In genomic region chr7:149716007-149716931, GRCh38 we compare ENCODE assay signal across 8 cellular contexts. TPM values are rescaled to one million over a fixed set of nuclear protein-coding genes. Genes with fewer than 3 reads are reported as not detected.
DNase-seq lines count a peak whose midpoint lies in the region; ATAC-seq, FAIRE-seq and TF ChIP-seq lines count a peak whose summit lies in the region.

No MANE protein-coding gene starts in this region.

- DNase-seq in Right ventricle myocardium inferior (ENCODE audit: missing footprints) (peak; percentile 62), left cardiac atrium (no peak), keratinocyte (ENCODE audit: low read depth, low spot score) (peak; percentile 62), type B pancreatic cell (ENCODE audit: extremely low spot score, unreplicated experiment) (no peak), erythroblast (lab: John Stamatoyannopoulos, UW) (no peak)
- DNase-seq in activated naive CD8-positive, alpha-beta T cell treated with anti-CD3 and anti-CD28 coated beads, Interleukin-2, amount 10 ng/mL, durations not matched to agents 7 days and 5 days = no peak
- no peak for DNase-seq in stimulated activated CD4-positive, alpha-beta T cell treated with anti-CD3 and anti-CD28 coated beads, Interleukin-4, amount 100 ng/mL, for 1 hour

- H2AFZ ChIP-seq in keratinocyte (ENCODE audit: control insufficient read depth, low read length) = no peak overlapping the region

- peak overlapping the region; percentile 54 for H3K9ac ChIP-seq in keratinocyte (ENCODE audit: control insufficient read depth, extremely low read depth, insufficient read depth, low read length)

- H3K4me1 Mint-ChIP-seq in activated naive CD8-positive, alpha-beta T cell treated with anti-CD3 and anti-CD28 coated beads, Interleukin-2, amount 10 ng/mL, durations not matched to agents 7 days and 5 days = peaks cover 20% of the 10 kb centered on the region
- H3K4me1 Mint-ChIP-seq in type B pancreatic cell (ENCODE audit: unreplicated experiment) = peaks cover 29% of the 10 kb centered on the region

- peaks cover 7% of the 10 kb centered on the region for H3K9me3 Mint-ChIP-seq in activated naive CD8-positive, alpha-beta T cell treated with anti-CD3 and anti-CD28 coated beads, Interleukin-2, amount 10 ng/mL, durations not matched to agents 7 days and 5 days
- peaks cover 6% of the 10 kb centered on the region for H3K9me3 Mint-ChIP-seq in type B pancreatic cell

- H3K36me3 ChIP-seq in keratinocyte (ENCODE audit: control insufficient read depth in 2 of 2, extremely low read depth in 1 of 2, insufficient read depth in 2 of 2, low read length in 2 of 2) = peaks cover 3 to 6% of the 10 kb centered on the region in 2 experiments

- H3K4me1 ChIP-seq in keratinocyte (ENCODE audit: control insufficient read depth, extremely low read depth, insufficient read depth, low read length) = peaks cover 34% of the 10 kb centered on the region

- no peaks in the 10 kb centered on the region for H3K27me3 Mint-ChIP-seq in activated naive CD8-positive, alpha-beta T cell treated with anti-CD3 and anti-CD28 coated beads, Interleukin-2, amount 10 ng/mL, durations not matched to agents 7 days and 5 days
- H3K27me3 Mint-ChIP-seq in type B pancreatic cell = no peaks in the 10 kb centered on the region

- H3K4me3 ChIP-seq in keratinocyte (ENCODE audit: control insufficient read depth in 2 of 3, extremely low read depth in 1 of 3, insufficient read depth in 2 of 3, low read depth in 1 of 3, low read length in 3 of 3) = peak overlapping the region; percentile 52 to 85 (median 84)

- peaks cover 9% of the 10 kb centered on the region for H3K9me1 ChIP-seq in keratinocyte (ENCODE audit: control insufficient read depth, extremely low read depth, insufficient read depth, low read length)

- intact Hi-C loops in Right ventricle myocardium inferior (cut with DNase I) (loop anchor here (5.0 kb wide), 1 partner anchor 89 kb away; no protein-coding TSS in a partner anchor), left cardiac atrium (cut with DNase I) (loop anchor here in 1 of 2 donors (10.0 kb wide), 1 partner anchor 91 kb away; no protein-coding TSS in a partner anchor)

- POLR2A ChIA-PET in activated naive CD8-positive, alpha-beta T cell treated with anti-CD3 and anti-CD28 coated beads, Interleukin-2, amount 10 ng/mL, durations not matched to agents 7 days and 5 days (lab: Charles Lee) = interaction anchor here (0.5 kb wide), 1 partner anchor 56 kb away, joined by 5 read pairs; no protein-coding TSS in a partner anchor

- peaks cover 17% of the 10 kb centered on the region for H3K79me2 ChIP-seq in keratinocyte (ENCODE audit: control insufficient read depth, insufficient read depth, low read length)

- TF ChIP-seq CTCF in keratinocyte (optimal IDR thresholded peaks at IDR 0.05 in 1 of 3, IDR thresholded peaks at IDR 0.05 in 1 of 3, conservative IDR thresholded peaks at IDR 0.05 in 1 of 3; ENCODE audit: extremely low read depth in 1 of 3, insufficient read depth in 2 of 3, low read length in 3 of 3) (no peak), type B pancreatic cell (conservative IDR thresholded peaks at IDR 0.05) (no peak)

- no peaks in the 10 kb centered on the region for H3K9me3 ChIP-seq in keratinocyte (ENCODE audit: control insufficient read depth, low read depth, low read length)

- H3K27me3 ChIP-seq in keratinocyte (ENCODE audit: control insufficient read depth, extremely low read depth, insufficient read depth, low read length) = no peaks in the 10 kb centered on the region

- peak overlapping the region; percentile 84 for H3K27ac ChIP-seq in keratinocyte (ENCODE audit: control insufficient read depth, insufficient read depth, low read length)

- dilution Hi-C loops in keratinocyte (cut with MboI; ENCODE audit: extremely low pct_ligation_motif_present, low sequenced_read_pairs) = no loop called here

- TF ChIP-seq POLR2A in erythroblast (IDR thresholded peaks at IDR 0.05; ENCODE audit: low read length) = no peak

- peak overlapping the region; percentile 82 for H3K4me3 Mint-ChIP-seq in activated naive CD8-positive, alpha-beta T cell treated with anti-CD3 and anti-CD28 coated beads, Interleukin-2, amount 10 ng/mL, durations not matched to agents 7 days and 5 days
- peak overlapping the region; percentile 96 for H3K4me3 Mint-ChIP-seq in type B pancreatic cell

- ATAC-seq in Right ventricle myocardium inferior (no peak), left cardiac atrium (no peak), GM21515 (IDR thresholded peaks at IDR 0.05; ENCODE audit: unreplicated experiment) (no peak)
- no peak for ATAC-seq in activated naive CD8-positive, alpha-beta T cell treated with anti-CD3 and anti-CD28 coated beads, Interleukin-2, amount 10 ng/mL, durations not matched to agents 7 days and 5 days (ENCODE audit: low read depth)

- H4K20me1 ChIP-seq in keratinocyte (ENCODE audit: control insufficient read depth, extremely low read depth, insufficient read depth, low read length) = peaks cover 4% of the 10 kb centered on the region

- no peaks in the 10 kb centered on the region for H3K36me3 Mint-ChIP-seq in activated naive CD8-positive, alpha-beta T cell treated with anti-CD3 and anti-CD28 coated beads, Interleukin-2, amount 10 ng/mL, durations not matched to agents 7 days and 5 days
- H3K36me3 Mint-ChIP-seq in type B pancreatic cell = no peaks in the 10 kb centered on the region

- peak overlapping the region; percentile 74 for H3K4me2 ChIP-seq in keratinocyte (ENCODE audit: control insufficient read depth, extremely low read depth, insufficient read depth, low read depth, low read length)

- FAIRE-seq in keratinocyte (lab: Jason Lieb, UNC) = peak; percentile 81

- no peak overlapping the region for H3K27ac Mint-ChIP-seq in activated naive CD8-positive, alpha-beta T cell treated with anti-CD3 and anti-CD28 coated beads, Interleukin-2, amount 10 ng/mL, durations not matched to agents 7 days and 5 days
- H3K27ac Mint-ChIP-seq in type B pancreatic cell = peak overlapping the region; percentile 81

RNA-seq across cellular contexts. Expression of gene ZNF467, which starts 57.1 kb away (rescaled TPM):
- total RNA-seq in Right ventricle myocardium inferior (7.0 TPM), left cardiac atrium (10 to 100 TPM in 1 of 2 donors, 1 to 10 TPM in 1; 7.9 to 10.4 TPM), type B pancreatic cell (ENCODE audit: low replicate concordance) (16.7 and 17.6 TPM in 2 replicates)
- total RNA-seq in activated naive CD8-positive, alpha-beta T cell treated with anti-CD3 and anti-CD28 coated beads, Interleukin-2, amount 10 ng/mL, durations not matched to agents 7 days and 5 days = 1 to 10 TPM in 1 of 2 experiments, under 1 TPM in 1; 0.83 to 1.0 TPM
- polyA plus RNA-seq in keratinocyte = 0.31 to 0.93 TPM (median 0.52 TPM) in 3 replicates
- 0.61 TPM for polyA plus RNA-seq in keratinocyte (2011; ENCODE audit: low read depth)
- 0.57 and 1.2 TPM in 2 replicates for polyA plus RNA-seq in keratinocyte (2011; cell fraction: cytosol; rRNA removed)
- polyA plus RNA-seq in keratinocyte (2011; cell fraction: nucleus; rRNA removed) = 1.8 and 3.2 TPM in 2 replicates
- polyA plus RNA-seq in keratinocyte (2012; ENCODE audit: low replicate concordance) = 1.0 and 3.0 TPM in 2 replicates
- 0.23 to 0.33 TPM (median 0.26 TPM) in 3 replicates for polyA minus RNA-seq in keratinocyte
- 2.5 TPM for polyA minus RNA-seq in keratinocyte (2011; cell fraction: cytosol; rRNA and poly(A)+ RNA removed)
- polyA minus RNA-seq in keratinocyte (2011; cell fraction: nucleus; rRNA and poly(A)+ RNA removed) = 1.0 and 1.2 TPM in 2 replicates

Comparison
In these comparisons a context has a peak if more than half of its experiments do, and no peak if none do; other contexts are left out.
1. DNase-seq: peak in Right ventricle myocardium inferior (single experiment) and keratinocyte (single experiment); none in left cardiac atrium (single experiment), activated naive CD8-positive, alpha-beta T cell treated with anti-CD3 and anti-CD28 coated beads, Interleukin-2, amount 10 ng/mL, durations not matched to agents 7 days and 5 days (single experiment), type B pancreatic cell (single experiment), erythroblast (0 of 2) and stimulated activated CD4-positive, alpha-beta T cell treated with anti-CD3 and anti-CD28 coated beads, Interleukin-4, amount 100 ng/mL, for 1 hour (single experiment).